Comparison of ENCODE assay signal across 1 cellular context in the genomic region with DNA sequence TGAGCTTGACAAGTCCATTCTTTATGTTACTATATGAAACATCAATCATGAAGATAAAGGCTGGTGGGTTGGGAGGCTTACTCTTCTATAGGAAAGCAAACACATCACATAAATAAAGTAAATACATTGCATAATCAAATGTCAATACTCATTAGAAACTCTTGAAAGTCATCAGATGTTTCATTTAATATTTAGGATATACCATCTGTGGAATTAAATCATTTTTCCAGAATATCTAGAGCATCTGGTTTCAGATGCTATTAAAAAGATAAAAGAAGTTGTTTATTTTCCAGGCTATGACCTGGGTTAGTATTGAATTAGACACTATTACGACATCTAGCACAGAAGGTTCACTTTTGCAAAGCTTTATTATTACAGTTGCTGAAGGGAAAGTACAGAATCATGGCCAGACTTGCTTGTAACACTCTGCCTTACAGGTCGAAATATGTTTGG.
A peak's percentile ranks its signal among the peaks of the same experiment; 100 is the strongest.
TF ChIP-seq lines count a peak whose summit lies in the region.

No MANE protein-coding gene starts in this region.

TF ChIP-seq in HepG2, 621 proteins besides CTCF, POLR2A, EP300 and RAD21 (continued from another document):
- TF ChIP-seq ATM (IDR thresholded peaks at IDR 0.05; ENCODE audit: borderline replicate concordance) (no peak), U2AF1 (optimal IDR thresholded peaks at IDR 0.05; ENCODE audit: low read depth, low read length) (no peak), PCBP1 (IDR thresholded peaks at IDR 0.05; ENCODE audit: borderline replicate concordance, low read depth, low read length) (no peak), ZNF670 (CRISPR knock-in tag; IDR thresholded peaks at IDR 0.05; ENCODE audit: borderline replicate concordance) (no peak), ZNF782 (CRISPR knock-in tag; IDR thresholded peaks at IDR 0.05; ENCODE audit: borderline replicate concordance) (no peak), ZKSCAN5 (CRISPR knock-in tag; IDR thresholded peaks at IDR 0.05) (no peak), SNAPC2 (CRISPR knock-in tag; IDR thresholded peaks at IDR 0.05) (no peak), KLF16 (CRISPR knock-in tag; IDR thresholded peaks at IDR 0.05) (no peak), GATAD2A (CRISPR knock-in tag; IDR thresholded peaks at IDR 0.05) (peak; percentile 48; the same call in 1 of the 2 replicates), ASH2L (IDR thresholded peaks at IDR 0.05; ENCODE audit: insufficient read length, low read depth, low read length) (no peak), ERF (CRISPR knock-in tag; IDR thresholded peaks at IDR 0.05) (no peak), SMARCC2 (IDR thresholded peaks at IDR 0.05) (no peak), CAMTA2 (CRISPR knock-in tag; IDR thresholded peaks at IDR 0.05; ENCODE audit: borderline replicate concordance) (no peak), ZNF264 (CRISPR knock-in tag; IDR thresholded peaks at IDR 0.05) (no peak), ZNF724P (CRISPR knock-in tag; IDR thresholded peaks at IDR 0.05; ENCODE audit: borderline replicate concordance) (no peak), NCOA5 (CRISPR knock-in tag; IDR thresholded peaks at IDR 0.05) (no peak), CEBPG (CRISPR knock-in tag; IDR thresholded peaks at IDR 0.05) (peak; percentile 66), ZNF747 (CRISPR knock-in tag; IDR thresholded peaks at IDR 0.05; ENCODE audit: borderline replicate concordance) (no peak), FOXA3 (CRISPR knock-in tag; IDR thresholded peaks at IDR 0.05) (0 out of 2 replicates have a peak, but pooled peaks have one; percentile 39), MIER3 (CRISPR knock-in tag; IDR thresholded peaks at IDR 0.05; ENCODE audit: borderline replicate concordance) (no peak), ZBTB20 (CRISPR knock-in tag; IDR thresholded peaks at IDR 0.05; ENCODE audit: borderline replicate concordance, low read depth) (peak; percentile 95; the same call in 1 of the 2 replicates)
- TF ChIP-seq, protein P1, sequence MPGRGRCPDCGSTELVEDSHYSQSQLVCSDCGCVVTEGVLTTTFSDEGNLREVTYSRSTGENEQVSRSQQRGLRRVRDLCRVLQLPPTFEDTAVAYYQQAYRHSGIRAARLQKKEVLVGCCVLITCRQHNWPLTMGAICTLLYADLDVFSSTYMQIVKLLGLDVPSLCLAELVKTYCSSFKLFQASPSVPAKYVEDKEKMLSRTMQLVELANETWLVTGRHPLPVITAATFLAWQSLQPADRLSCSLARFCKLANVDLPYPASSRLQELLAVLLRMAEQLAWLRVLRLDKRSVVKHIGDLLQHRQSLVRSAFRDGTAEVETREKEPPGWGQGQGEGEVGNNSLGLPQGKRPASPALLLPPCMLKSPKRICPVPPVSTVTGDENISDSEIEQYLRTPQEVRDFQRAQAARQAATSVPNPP (CRISPR knock-in tag; IDR thresholded peaks at IDR 0.05): 0 out of 2 replicates have a peak, but pooled peaks have one; percentile 28
- TF ChIP-seq, protein P2, sequence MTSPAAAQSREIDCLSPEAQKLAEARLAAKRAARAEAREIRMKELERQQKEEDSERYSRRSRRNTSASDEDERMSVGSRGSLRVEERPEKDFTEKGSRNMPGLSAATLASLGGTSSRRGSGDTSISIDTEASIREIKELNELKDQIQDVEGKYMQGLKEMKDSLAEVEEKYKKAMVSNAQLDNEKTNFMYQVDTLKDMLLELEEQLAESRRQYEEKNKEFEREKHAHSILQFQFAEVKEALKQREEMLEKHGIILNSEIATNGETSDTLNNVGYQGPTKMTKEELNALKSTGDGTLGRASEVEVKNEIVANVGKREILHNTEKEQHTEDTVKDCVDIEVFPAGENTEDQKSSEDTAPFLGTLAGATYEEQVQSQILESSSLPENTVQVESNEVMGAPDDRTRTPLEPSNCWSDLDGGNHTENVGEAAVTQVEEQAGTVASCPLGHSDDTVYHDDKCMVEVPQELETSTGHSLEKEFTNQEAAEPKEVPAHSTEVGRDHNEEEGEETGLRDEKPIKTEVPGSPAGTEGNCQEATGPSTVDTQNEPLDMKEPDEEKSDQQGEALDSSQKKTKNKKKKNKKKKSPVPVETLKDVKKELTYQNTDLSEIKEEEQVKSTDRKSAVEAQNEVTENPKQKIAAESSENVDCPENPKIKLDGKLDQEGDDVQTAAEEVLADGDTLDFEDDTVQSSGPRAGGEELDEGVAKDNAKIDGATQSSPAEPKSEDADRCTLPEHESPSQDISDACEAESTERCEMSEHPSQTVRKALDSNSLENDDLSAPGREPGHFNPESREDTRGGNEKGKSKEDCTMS (CRISPR knock-in tag; conservative IDR thresholded peaks at IDR 0.05): no peak
- TF ChIP-seq, protein P3, sequence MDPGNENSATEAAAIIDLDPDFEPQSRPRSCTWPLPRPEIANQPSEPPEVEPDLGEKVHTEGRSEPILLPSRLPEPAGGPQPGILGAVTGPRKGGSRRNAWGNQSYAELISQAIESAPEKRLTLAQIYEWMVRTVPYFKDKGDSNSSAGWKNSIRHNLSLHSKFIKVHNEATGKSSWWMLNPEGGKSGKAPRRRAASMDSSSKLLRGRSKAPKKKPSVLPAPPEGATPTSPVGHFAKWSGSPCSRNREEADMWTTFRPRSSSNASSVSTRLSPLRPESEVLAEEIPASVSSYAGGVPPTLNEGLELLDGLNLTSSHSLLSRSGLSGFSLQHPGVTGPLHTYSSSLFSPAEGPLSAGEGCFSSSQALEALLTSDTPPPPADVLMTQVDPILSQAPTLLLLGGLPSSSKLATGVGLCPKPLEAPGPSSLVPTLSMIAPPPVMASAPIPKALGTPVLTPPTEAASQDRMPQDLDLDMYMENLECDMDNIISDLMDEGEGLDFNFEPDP (CRISPR knock-in tag; conservative IDR thresholded peaks at IDR 0.05): no peak
- TF ChIP-seq, protein P4, sequence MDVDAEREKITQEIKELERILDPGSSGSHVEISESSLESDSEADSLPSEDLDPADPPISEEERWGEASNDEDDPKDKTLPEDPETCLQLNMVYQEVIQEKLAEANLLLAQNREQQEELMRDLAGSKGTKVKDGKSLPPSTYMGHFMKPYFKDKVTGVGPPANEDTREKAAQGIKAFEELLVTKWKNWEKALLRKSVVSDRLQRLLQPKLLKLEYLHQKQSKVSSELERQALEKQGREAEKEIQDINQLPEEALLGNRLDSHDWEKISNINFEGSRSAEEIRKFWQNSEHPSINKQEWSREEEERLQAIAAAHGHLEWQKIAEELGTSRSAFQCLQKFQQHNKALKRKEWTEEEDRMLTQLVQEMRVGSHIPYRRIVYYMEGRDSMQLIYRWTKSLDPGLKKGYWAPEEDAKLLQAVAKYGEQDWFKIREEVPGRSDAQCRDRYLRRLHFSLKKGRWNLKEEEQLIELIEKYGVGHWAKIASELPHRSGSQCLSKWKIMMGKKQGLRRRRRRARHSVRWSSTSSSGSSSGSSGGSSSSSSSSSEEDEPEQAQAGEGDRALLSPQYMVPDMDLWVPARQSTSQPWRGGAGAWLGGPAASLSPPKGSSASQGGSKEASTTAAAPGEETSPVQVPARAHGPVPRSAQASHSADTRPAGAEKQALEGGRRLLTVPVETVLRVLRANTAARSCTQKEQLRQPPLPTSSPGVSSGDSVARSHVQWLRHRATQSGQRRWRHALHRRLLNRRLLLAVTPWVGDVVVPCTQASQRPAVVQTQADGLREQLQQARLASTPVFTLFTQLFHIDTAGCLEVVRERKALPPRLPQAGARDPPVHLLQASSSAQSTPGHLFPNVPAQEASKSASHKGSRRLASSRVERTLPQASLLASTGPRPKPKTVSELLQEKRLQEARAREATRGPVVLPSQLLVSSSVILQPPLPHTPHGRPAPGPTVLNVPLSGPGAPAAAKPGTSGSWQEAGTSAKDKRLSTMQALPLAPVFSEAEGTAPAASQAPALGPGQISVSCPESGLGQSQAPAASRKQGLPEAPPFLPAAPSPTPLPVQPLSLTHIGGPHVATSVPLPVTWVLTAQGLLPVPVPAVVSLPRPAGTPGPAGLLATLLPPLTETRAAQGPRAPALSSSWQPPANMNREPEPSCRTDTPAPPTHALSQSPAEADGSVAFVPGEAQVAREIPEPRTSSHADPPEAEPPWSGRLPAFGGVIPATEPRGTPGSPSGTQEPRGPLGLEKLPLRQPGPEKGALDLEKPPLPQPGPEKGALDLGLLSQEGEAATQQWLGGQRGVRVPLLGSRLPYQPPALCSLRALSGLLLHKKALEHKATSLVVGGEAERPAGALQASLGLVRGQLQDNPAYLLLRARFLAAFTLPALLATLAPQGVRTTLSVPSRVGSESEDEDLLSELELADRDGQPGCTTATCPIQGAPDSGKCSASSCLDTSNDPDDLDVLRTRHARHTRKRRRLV (CRISPR knock-in tag; IDR thresholded peaks at IDR 0.05): no peak
- TF ChIP-seq, protein P5, sequence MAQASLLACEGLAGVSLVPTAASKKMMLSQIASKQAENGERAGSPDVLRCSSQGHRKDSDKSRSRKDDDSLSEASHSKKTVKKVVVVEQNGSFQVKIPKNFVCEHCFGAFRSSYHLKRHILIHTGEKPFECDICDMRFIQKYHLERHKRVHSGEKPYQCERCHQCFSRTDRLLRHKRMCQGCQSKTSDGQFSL (CRISPR knock-in tag; IDR thresholded peaks at IDR 0.05): no peak
